ENCODE assay signal across 16 cellular contexts in the genomic region with DNA sequence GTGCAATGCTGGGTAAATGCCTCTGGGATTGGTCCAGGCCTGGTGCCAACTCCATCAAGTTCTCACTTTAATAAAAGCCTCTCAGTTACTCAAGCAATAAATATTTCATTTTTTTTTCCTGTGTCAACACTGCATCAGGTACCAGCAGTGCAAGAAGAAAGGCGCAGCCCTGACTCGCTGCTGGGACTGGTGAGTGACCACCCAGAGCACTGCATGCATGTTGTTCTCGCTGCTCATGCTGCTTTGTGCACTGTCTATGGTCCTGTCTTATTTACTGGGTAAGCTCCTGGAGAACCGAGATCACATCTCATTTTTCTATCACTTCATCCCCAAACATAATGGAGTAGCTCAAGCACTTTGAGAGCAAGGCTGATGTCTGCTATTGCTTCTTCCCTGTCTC.
DNase-seq lines count a peak whose midpoint lies in the region; ATAC-seq and TF ChIP-seq lines count a peak whose summit lies in the region.
"Had no signal": no experiment of that assay in that cellular context is flagged by ENCODE, and none has a peak within 500 bp of the region (broad histone marks: within the 10 kb centered on the region; RNA-seq: fewer than 3 reads in every experiment).

No MANE protein-coding gene starts in this region.

- peaks cover 4% of the 10 kb centered on the region for H3K27me3 Mint-ChIP-seq in GM23338 (ENCODE audit: insufficient read depth, low read depth, poor library complexity)

- DNase-seq in GM23338 (ENCODE audit: low spot score) (no peak), NCI-H1105 (lab: John Stamatoyannopoulos, UW) (peak; percentile 93), astrocyte of the hippocampus (ENCODE audit: low read depth, low spot score) (peak; percentile 59), retina (peak; percentile 39), H7 (no peak), left lung (no peak)
- no peak for DNase-seq in activated CD4-positive, alpha-beta T cell treated with anti-CD3 and anti-CD28 coated beads for 1 hour
- DNase-seq: C1 segment of cervical spinal cord; Calu3; CD4-positive, alpha-beta memory T cell; DMS53; EL; GDM1; H9 had no signal

- H4K20me1 ChIP-seq in GM23338 (replicated peaks; ENCODE audit: insufficient read depth), result no peaks in the 10 kb centered on the region

- no peaks in the 10 kb centered on the region for H3K9me3 Mint-ChIP-seq in GM23338
- H3K9me3 Mint-ChIP-seq: H9 had no signal

- no peak overlapping the region for H3K4me3 ChIP-seq in GM23338
- no peak overlapping the region for H3K4me3 ChIP-seq in H7 (ENCODE audit: insufficient read depth, low read depth, low read length)
- H3K4me3 ChIP-seq in left lung, result no peak overlapping the region
- H3K4me3 ChIP-seq: GM12878 had no signal

- intact Hi-C loops in left lung (cut with DNase I), result no loop called here

- no peaks in the 10 kb centered on the region for H3K9me2 ChIP-seq in GM23338 (ENCODE audit: insufficient read depth)

- H3K27me3 ChIP-seq in GM23338 (ENCODE audit: insufficient read depth) (no peaks in the 10 kb centered on the region), H7 (ENCODE audit: control insufficient read depth, insufficient read depth, low read length) (no peaks in the 10 kb centered on the region; the same call in 1 of the 2 replicates), left lung (peaks cover 0 to 4% of the 10 kb centered on the region in 2 donors)

- no peak overlapping the region for H3K27ac Mint-ChIP-seq in GM23338
- H3K27ac Mint-ChIP-seq: CD4-positive, alpha-beta memory T cell; H9 had no signal

- H3K4me2 ChIP-seq in GM23338, result no peak overlapping the region

- ATAC-seq in GM23338, result peak; percentile 53
- ATAC-seq in left lung, result no peak
- ATAC-seq: GM12878, HCT116 had no signal

- H3K36me3 Mint-ChIP-seq in GM23338 (ENCODE audit: low read depth), result no peaks in the 10 kb centered on the region
- H3K36me3 Mint-ChIP-seq: CD4-positive, alpha-beta memory T cell had no signal

- H3K36me3 ChIP-seq in GM23338 (ENCODE audit: insufficient read depth) (no peaks in the 10 kb centered on the region), H7 (replicated peaks; ENCODE audit: control insufficient read depth, insufficient read depth, low read length) (no peaks in the 10 kb centered on the region), left lung (no peaks in the 10 kb centered on the region)

- H3K4me1 ChIP-seq in GM23338 (ENCODE audit: insufficient read depth) (no peaks in the 10 kb centered on the region), left lung (no peaks in the 10 kb centered on the region)

- no peaks in the 10 kb centered on the region for H3F3A ChIP-seq in GM23338 (replicated peaks; ENCODE audit: low read depth)

- H3K4me3 Mint-ChIP-seq in GM23338, result no peak overlapping the region
- H3K4me3 Mint-ChIP-seq: CD4-positive, alpha-beta memory T cell; H9 had no signal

- no peak overlapping the region for H2AFZ ChIP-seq in GM23338

- peaks cover 25% of the 10 kb centered on the region for H3K4me1 Mint-ChIP-seq in GM23338
- H3K4me1 Mint-ChIP-seq: CD4-positive, alpha-beta memory T cell had no signal

- TF ChIP-seq CTCF in GM23338 (conservative IDR thresholded peaks at IDR 0.05; ENCODE audit: low read depth in 2 of 2), result no peak
- no peak for TF ChIP-seq CTCF in left lung (IDR thresholded peaks at IDR 0.05)

- H3K9me3 ChIP-seq in left lung, result no peaks in the 10 kb centered on the region

- H3K27ac ChIP-seq in GM23338 (ENCODE audit: low read depth) (no peak overlapping the region), left lung (no peak overlapping the region)

- no peaks in the 10 kb centered on the region for H3K79me2 ChIP-seq in GM23338 (replicated peaks; ENCODE audit: insufficient read depth)

TF ChIP-seq in GM23338, 12 proteins besides CTCF, POLR2A, EP300 and RAD21:
- TF ChIP-seq ZNF114 (CRISPR knock-in tag; IDR thresholded peaks at IDR 0.05) (no peak), STAT1 (IDR thresholded peaks at IDR 0.05; ENCODE audit: unreplicated experiment) (no peak), ZNF331 (CRISPR knock-in tag; IDR thresholded peaks at IDR 0.05; ENCODE audit: low read depth) (no peak), EZH2 (IDR thresholded peaks at IDR 0.05; ENCODE audit: low read depth, unreplicated experiment) (no peak), JUNB (IDR thresholded peaks at IDR 0.05; ENCODE audit: unreplicated experiment) (no peak), REST (IDR thresholded peaks at IDR 0.05; ENCODE audit: unreplicated experiment) (no peak)

Comparison
In these comparisons a context has a peak if more than half of its experiments do, and no peak if none do; other contexts are left out.
1. DNase-seq: peak in NCI-H1105 (single experiment), astrocyte of the hippocampus (single experiment) and retina (single experiment); none in GM23338 (single experiment), activated CD4-positive, alpha-beta T cell treated with anti-CD3 and anti-CD28 coated beads for 1 hour (single experiment), H7 (single experiment) and left lung (0 of 2).